Comparison of ENCODE assay signal across 24 cellular contexts in genomic region chr9:107727113-107727780, GRCh38.
DNase-seq lines count a peak whose midpoint lies in the region; ATAC-seq and TF ChIP-seq lines count a peak whose summit lies in the region.
"Had no signal": no experiment of that assay in that cellular context is flagged by ENCODE, and none has a peak within 500 bp of the region (broad histone marks: within the 10 kb centered on the region; RNA-seq: fewer than 3 reads in every experiment).

No MANE protein-coding gene starts in this region.

- no peaks in the 10 kb centered on the region for H3F3A ChIP-seq in PC-3 (ENCODE audit: low read length, unreplicated experiment)

- H3K27me3 Mint-ChIP-seq in endothelial cell (ENCODE audit: unreplicated experiment), result no peaks in the 10 kb centered on the region
- H3K27me3 Mint-ChIP-seq: activated T-helper 17 cell treated with anti-CD3 and anti-CD28 coated beads, Interleukin-2, amount 50 U/mL, for 72 hours; central memory CD8-positive, alpha-beta T cell had no signal

- H3K4me1 Mint-ChIP-seq in endothelial cell (ENCODE audit: unreplicated experiment), result peaks cover 7% of the 10 kb centered on the region
- H3K4me1 Mint-ChIP-seq: activated T-helper 17 cell treated with anti-CD3 and anti-CD28 coated beads, Interleukin-2, amount 50 U/mL, for 72 hours; central memory CD8-positive, alpha-beta T cell; endodermal cell had no signal

- intact Hi-C loops in PC-3 (cut with micrococcal nuclease), result no loop called here

- H3K9me3 Mint-ChIP-seq in endothelial cell (ENCODE audit: unreplicated experiment), result no peaks in the 10 kb centered on the region
- H3K9me3 Mint-ChIP-seq: endodermal cell had no signal

- no peak overlapping the region for H3K4me3 Mint-ChIP-seq in endothelial cell (ENCODE audit: unreplicated experiment)
- H3K4me3 Mint-ChIP-seq: activated T-helper 17 cell treated with anti-CD3 and anti-CD28 coated beads, Interleukin-2, amount 50 U/mL, for 72 hours; CD8-positive, alpha-beta T cell; central memory CD8-positive, alpha-beta T cell; endodermal cell; nephron; T-helper 1 cell treated with Interleukin-12 subunit alpha and Interleukin-12 subunit beta and Interleukin-4 antibody, amounts not matched to agents 30 μg/mL and 1 μg/mL, for 36 hours had no signal

- BruUV-seq in PC-3 (replicated peaks; lab: Mats Ljungman, UMichigan), result no TSS peak

- H3K36me3 Mint-ChIP-seq in endothelial cell (ENCODE audit: low read depth, unreplicated experiment), result no peaks in the 10 kb centered on the region
- H3K36me3 Mint-ChIP-seq: CD8-positive, alpha-beta T cell had no signal

- H3K27ac ChIP-seq in PC-3 (ENCODE audit: low read length), result no peak overlapping the region
- H3K27ac ChIP-seq: adrenal gland, KMS-11, psoas muscle had no signal

- DNase-seq in AG20443 (ENCODE audit: low spot score), result peak; percentile 47
- DNase-seq in PC-3, result no peak
- no peak for DNase-seq in endothelial cell (ENCODE audit: low spot score)
- peak; percentile 26 for DNase-seq in renal cortical epithelial cell (ENCODE audit: low read depth)
- no peak for DNase-seq in SIG-M5 treated with dmso at 0.1 percent for 504 hours (lab: John Stamatoyannopoulos, UW; ENCODE audit: unreplicated experiment)
- DNase-seq in NCI-H2081 (lab: John Stamatoyannopoulos, UW), result no peak
- DNase-seq in activated naive CD4-positive, alpha-beta T cell (lab: John Stamatoyannopoulos, UW), result no peak
- DNase-seq: ACHN; activated CD8-positive, alpha-beta memory T cell treated with anti-CD3 and anti-CD28 coated beads for 24 hours; adrenal gland; CD8-positive, alpha-beta T cell; endodermal cell; NCI-H1092; NCI-H2081 treated with DMSO at 0.1 percent for 48 hours; NCI-H510A; psoas muscle; stimulated activated CD4-positive, alpha-beta T cell treated with anti-CD3 and anti-CD28 coated beads, Interleukin-12 subunit alpha, Interleukin-12 subunit beta, amount 100 ng/mL, for 4 hours had no signal

- H3K4me1 ChIP-seq in PC-3 (ENCODE audit: insufficient read depth, low read length), result peaks cover 5% of the 10 kb centered on the region
- H3K4me1 ChIP-seq: psoas muscle had no signal

- no peaks in the 10 kb centered on the region for H3K9me2 ChIP-seq in PC-3 (replicated peaks; ENCODE audit: low read length)

- H3K4me3 ChIP-seq in PC-3 (ENCODE audit: low read length), result no peak overlapping the region
- H3K4me3 ChIP-seq: adrenal gland, psoas muscle, tibial nerve had no signal

- no peaks in the 10 kb centered on the region for H4K20me1 ChIP-seq in PC-3 (ENCODE audit: low read length)

- H3K36me3 ChIP-seq in PC-3 (ENCODE audit: low read depth, low read length), result no peaks in the 10 kb centered on the region
- H3K36me3 ChIP-seq: adrenal gland, tibial nerve had no signal

- H3K79me2 ChIP-seq in PC-3 (ENCODE audit: low read length), result no peaks in the 10 kb centered on the region

- H3K4me2 ChIP-seq in PC-3 (ENCODE audit: low read length), result no peak overlapping the region
- H3K4me2 ChIP-seq: KMS-11 had no signal

- 0 out of 2 replicates have a peak overlapping the region, but pooled peaks have one; percentile 3 for H2AFZ ChIP-seq in PC-3 (ENCODE audit: low read length)

- no peaks in the 10 kb centered on the region for H3K27me3 ChIP-seq in PC-3 (ENCODE audit: low read length)
- H3K27me3 ChIP-seq: adrenal gland, tibial nerve had no signal

- peak overlapping the region; percentile 73 for H3K27ac Mint-ChIP-seq in endothelial cell (ENCODE audit: unreplicated experiment)
- H3K27ac Mint-ChIP-seq: activated T-helper 17 cell treated with anti-CD3 and anti-CD28 coated beads, Interleukin-2, amount 50 U/mL, for 72 hours; CD8-positive, alpha-beta T cell; endodermal cell; nephron; T-helper 1 cell treated with Interleukin-12 subunit alpha and Interleukin-12 subunit beta and Interleukin-4 antibody, amounts not matched to agents 30 μg/mL and 1 μg/mL, for 36 hours had no signal

- POLR2A ChIA-PET in PC-3 (lab: Charles Lee; ENCODE audit: unreplicated experiment), result no interaction called here

- TF ChIP-seq CTCF in PC-3 (conservative IDR thresholded peaks at IDR 0.05; ENCODE audit: low read depth, low read length) (no peak), endothelial cell (IDR thresholded peaks at IDR 0.05; ENCODE audit: unreplicated experiment) (no peak)

- no peak overlapping the region for H3K9ac ChIP-seq in PC-3 (ENCODE audit: low read length)
- H3K9ac ChIP-seq: KMS-11 had no signal

- CTCF ChIA-PET in PC-3 (lab: Charles Lee), result no interaction called here

- no peaks in the 10 kb centered on the region for H3K9me3 ChIP-seq in PC-3 (ENCODE audit: low read length)
- H3K9me3 ChIP-seq: adrenal gland, psoas muscle, tibial nerve had no signal

- no peak; the same call in 1 of the 2 replicates for ATAC-seq in PC-3
- ATAC-seq in HG03045 (IDR thresholded peaks at IDR 0.05; ENCODE audit: unreplicated experiment), result no peak
- ATAC-seq: activated T-helper 17 cell treated with anti-CD3 and anti-CD28 coated beads, Interleukin-2, amount 50 U/mL, for 72 hours; CD8-positive, alpha-beta T cell; psoas muscle had no signal

Comparison
In these comparisons a context has a peak if more than half of its experiments do, and no peak if none do; other contexts are left out.
1. DNase-seq: peak in AG20443 (single experiment) and renal cortical epithelial cell (single experiment); none in PC-3 (single experiment), endothelial cell (single experiment), SIG-M5 treated with dmso at 0.1 percent for 504 hours (single experiment), NCI-H2081 (0 of 2) and activated naive CD4-positive, alpha-beta T cell (0 of 4).